Comparison of ENCODE assay signal across 9 cellular contexts in the genomic region with DNA sequence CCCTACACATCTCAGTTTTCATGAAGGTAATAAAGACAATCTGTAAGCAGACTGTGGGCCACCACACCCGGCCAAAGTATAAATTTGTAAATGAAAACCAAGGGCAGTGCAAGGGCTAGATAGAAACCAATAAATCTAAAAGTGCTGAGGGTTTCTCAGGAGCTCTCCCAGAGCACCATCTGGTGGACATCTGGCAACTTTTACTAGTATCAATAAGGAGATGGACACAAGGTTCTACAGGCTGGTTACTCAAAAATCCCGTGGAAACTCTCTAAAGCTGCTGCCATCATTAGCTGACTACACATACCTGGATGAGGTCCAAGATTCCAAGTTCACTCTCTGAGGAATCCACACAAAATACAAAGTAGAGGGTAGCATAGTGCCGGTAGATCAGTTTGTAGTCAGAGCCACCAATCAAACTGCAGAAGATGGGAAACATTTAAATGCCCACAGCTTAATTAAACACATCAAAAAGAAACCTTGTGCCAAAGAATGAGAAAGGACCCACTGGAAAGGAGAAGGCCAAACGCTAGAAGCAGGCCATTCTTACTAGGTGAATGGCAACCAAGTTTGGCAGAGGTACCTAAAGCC. TPM values are rescaled to one million over a fixed set of nuclear protein-coding genes. Genes with fewer than 3 reads are reported as not detected.
DNase-seq lines count a peak whose midpoint lies in the region; ATAC-seq, FAIRE-seq and TF ChIP-seq lines count a peak whose summit lies in the region.
"Had no signal": no experiment of that assay in that cellular context is flagged by ENCODE, and none has a peak within 500 bp of the region (broad histone marks: within the 10 kb centered on the region; RNA-seq: fewer than 3 reads in every experiment).

No MANE protein-coding gene starts in this region.

- WGBS in transverse colon (ENCODE audit: low coverage in 1 of 2), 2 donors, result 14 to 60% methylated on average over 1 to 4 of the region's 4 CpGs

- DNase-seq in cardiac muscle cell (ENCODE audit: low read depth in 1 of 2, low spot score in 1 of 2), result peak; percentile 14 to 74
- DNase-seq in Right ventricle myocardium inferior (ENCODE audit: missing footprints), result no peak
- peak; percentile 36 to 37 for DNase-seq in erythroblast (lab: John Stamatoyannopoulos, UW)
- DNase-seq in transverse colon, result peak; percentile 41
- no peak for DNase-seq in activated CD4-positive, CD25-positive, alpha-beta regulatory T cell (lab: John Stamatoyannopoulos, UW)
- DNase-seq in GM12891 (ENCODE audit: insufficient read length, low spot score), result no peak
- DNase-seq: T1000 had no signal

- H3K4me3 ChIP-seq in cardiac muscle cell (no peak overlapping the region), OCI-LY3 (ENCODE audit: low read length) (no peak overlapping the region), transverse colon (no peak overlapping the region)

- in situ Hi-C loops in transverse colon (cut with MboI; ENCODE audit: low pct_ligation_motif_present in 1 of 4, low pct_unique_long_range_greater_than_20kb in 1 of 4, low sequenced_read_pairs in 3 of 4), result no loop called here

- H3K4me1 ChIP-seq in cardiac muscle cell (ENCODE audit: low read depth) (peaks cover 4% of the 10 kb centered on the region), OCI-LY3 (ENCODE audit: low read length) (peaks cover 21% of the 10 kb centered on the region), transverse colon (peaks cover 7 to 26% (median 13%) of the 10 kb centered on the region in 4 donors)

- H2AFZ ChIP-seq in OCI-LY3 (ENCODE audit: low read depth, low read length), result no peak overlapping the region

- no peaks in the 10 kb centered on the region for H3K27me3 ChIP-seq in cardiac muscle cell
- no peaks in the 10 kb centered on the region for H3K27me3 ChIP-seq in OCI-LY3 (ENCODE audit: low read depth, low read length)
- no peaks in the 10 kb centered on the region for H3K27me3 ChIP-seq in transverse colon

- ATAC-seq in Right ventricle myocardium inferior (no peak), GM18909 (IDR thresholded peaks at IDR 0.05; ENCODE audit: poor library complexity, unreplicated experiment) (no peak)

- no peak for FAIRE-seq in GM12891 (lab: Jason Lieb, UNC)

- H4K20me1 ChIP-seq in OCI-LY3 (ENCODE audit: insufficient read depth, low read length), result no peaks in the 10 kb centered on the region

- no peak overlapping the region for H3K4me2 ChIP-seq in OCI-LY3 (ENCODE audit: low read length)

- H3K9ac ChIP-seq in OCI-LY3 (ENCODE audit: low read length), result no peak overlapping the region

- TF ChIP-seq CTCF in cardiac muscle cell (IDR thresholded peaks at IDR 0.05; ENCODE audit: low read depth, low read length) (peak; percentile 62), OCI-LY3 (IDR thresholded peaks at IDR 0.05; ENCODE audit: low read depth, low read length) (peak; percentile 77), transverse colon (IDR thresholded peaks at IDR 0.05) (peak in 4 of 5 experiments; percentile 33 to 50 (median 48))

- H3K36me3 ChIP-seq in cardiac muscle cell (peaks cover 31% of the 10 kb centered on the region), OCI-LY3 (replicated peaks; ENCODE audit: low read depth, low read length) (peaks cover 19% of the 10 kb centered on the region), transverse colon (peaks cover 0 to 41% (median 14%) of the 10 kb centered on the region in 4 donors)

- TF ChIP-seq EP300 in transverse colon (IDR thresholded peaks at IDR 0.05; ENCODE audit: low read depth), result no peak

- no peaks in the 10 kb centered on the region for H3K9me3 ChIP-seq in cardiac muscle cell (ENCODE audit: low read depth)
- no peaks in the 10 kb centered on the region for H3K9me3 ChIP-seq in OCI-LY3 (ENCODE audit: insufficient read depth, low read length)
- H3K9me3 ChIP-seq in transverse colon, result no peaks in the 10 kb centered on the region

- peaks cover 33% of the 10 kb centered on the region for H3K79me2 ChIP-seq in OCI-LY3 (ENCODE audit: low read length)

- intact Hi-C loops in Right ventricle myocardium inferior (cut with DNase I) (no loop called here), transverse colon (cut with DNase I; ENCODE audit: low total_unique reads) (loop anchor here (2.0 kb wide), 1 partner anchor 74 kb away; the partner anchor contains the start of gene ANPEP)

- TF ChIP-seq POLR2A in erythroblast (IDR thresholded peaks at IDR 0.05; ENCODE audit: low read length), result no peak
- TF ChIP-seq POLR2A in transverse colon (IDR thresholded peaks at IDR 0.05), result no peak
- TF ChIP-seq POLR2A in GM12891 (IDR thresholded peaks at IDR 0.05; ENCODE audit: low read depth, low read length), result no peak

- H3K27ac ChIP-seq in cardiac muscle cell (no peak overlapping the region), OCI-LY3 (ENCODE audit: low read length) (no peak overlapping the region), transverse colon (peak overlapping the region in 1 of 4 donors; percentile 14)

TF ChIP-seq in GM12891, 5 proteins besides CTCF, POLR2A, EP300 and RAD21:
- TF ChIP-seq PAX5 (IDR thresholded peaks at IDR 0.05; ENCODE audit: insufficient read depth, low read length, severe bottlenecking), result no peak
TF ChIP-seq in GM12891: peak in this region for 0.

RNA-seq across cellular contexts. Expression of gene AP3S2, which starts 5.5 kb away (rescaled TPM):
- 37.9 and 50.2 TPM in 2 replicates for total RNA-seq in cardiac muscle cell
- polyA plus RNA-seq in cardiac muscle cell, result 31.0 and 34.6 TPM in 2 replicates
- 46.9 TPM for total RNA-seq in Right ventricle myocardium inferior
- 10 to 100 TPM; 20.9 to 90.0 (median 72.6) TPM for total RNA-seq in transverse colon
- polyA plus RNA-seq in GM12891 (2012; ENCODE audit: low read depth, missing spikeins), result 10.6 TPM

RNA-seq across cellular contexts. Expression of gene ARPIN, which starts 24.4 kb away (rescaled TPM):
- total RNA-seq in cardiac muscle cell, result 19.4 and 26.6 TPM in 2 replicates
- polyA plus RNA-seq in cardiac muscle cell, result 10.5 and 12.9 TPM in 2 replicates
- 12.0 TPM for total RNA-seq in Right ventricle myocardium inferior
- total RNA-seq in transverse colon, result 10 to 100 TPM; 24.1 to 48.6 (median 37.6) TPM
- polyA plus RNA-seq in GM12891 (2012; ENCODE audit: low read depth, missing spikeins), result 0.06 TPM

Comparison
In these comparisons a context has a peak if more than half of its experiments do, and no peak if none do; other contexts are left out.
1. DNase-seq: peak in cardiac muscle cell (2 of 2), erythroblast (2 of 2) and transverse colon (single experiment); none in Right ventricle myocardium inferior (single experiment), activated CD4-positive, CD25-positive, alpha-beta regulatory T cell (0 of 4) and GM12891 (single experiment).
2. Peak in every context shown above with its lines, with median percentiles within 50 percentile points of each other: CTCF ChIP-seq.